10 cellular contexts compared by ENCODE assay signal in the genomic region with DNA sequence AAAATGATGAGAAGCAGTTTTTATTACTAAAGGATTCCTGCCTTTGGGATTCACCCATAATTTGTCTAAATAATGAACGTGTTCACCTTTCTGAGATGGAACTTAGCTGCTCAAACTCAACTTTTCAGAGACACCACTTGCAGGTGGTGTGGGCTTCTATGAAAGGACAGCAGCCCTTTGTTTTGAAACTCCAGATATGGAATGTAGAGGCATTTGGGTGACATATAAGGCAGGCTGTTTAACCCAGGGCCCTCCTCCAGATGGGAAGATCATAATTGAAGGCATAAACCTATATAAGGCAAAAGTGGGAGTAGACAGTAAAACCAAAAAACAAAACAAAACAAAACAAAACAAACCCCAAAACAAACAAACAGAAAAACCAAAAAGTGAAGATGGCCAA. TPM values are rescaled to one million over a fixed set of nuclear protein-coding genes. Genes with fewer than 3 reads are reported as not detected.
DNase-seq lines count a peak whose midpoint lies in the region; ATAC-seq and TF ChIP-seq lines count a peak whose summit lies in the region.
"Had no signal": no experiment of that assay in that cellular context is flagged by ENCODE, and none has a peak within 500 bp of the region (broad histone marks: within the 10 kb centered on the region; RNA-seq: fewer than 3 reads in every experiment).

No MANE protein-coding gene starts in this region.

- peak overlapping the region; percentile 82 to 88 for H3K4me3 Mint-ChIP-seq in effector memory CD8-positive, alpha-beta T cell
- peak overlapping the region; percentile 81 for H3K4me3 Mint-ChIP-seq in progenitor cell of endocrine pancreas (ENCODE audit: low read depth)

- peaks cover 4% of the 10 kb centered on the region for H3K36me3 Mint-ChIP-seq in effector memory CD8-positive, alpha-beta T cell (ENCODE audit: insufficient read depth)
- no peaks in the 10 kb centered on the region for H3K36me3 Mint-ChIP-seq in progenitor cell of endocrine pancreas (ENCODE audit: insufficient read depth)

- peaks cover 14 to 15% of the 10 kb centered on the region in 2 donors for H3K4me1 Mint-ChIP-seq in effector memory CD8-positive, alpha-beta T cell (ENCODE audit: low read depth in 2 of 2)
- H3K4me1 Mint-ChIP-seq in progenitor cell of endocrine pancreas (ENCODE audit: low read depth): peaks cover 26% of the 10 kb centered on the region

- H3K9me3 ChIP-seq in ES-I3 (ENCODE audit: control insufficient read depth, insufficient read depth, low read length): no peaks in the 10 kb centered on the region

- intact Hi-C loops in posterior cingulate gyrus (cut with DNase I): no loop called here

- DNase-seq in Kasumi-1 (lab: John Stamatoyannopoulos, UW) (peak; percentile 48 to 57), progenitor cell of endocrine pancreas (ENCODE audit: low spot score, unreplicated experiment) (no peak), posterior cingulate gyrus (no peak), NOMO-1 treated with dmso at 0.1 percent for 144 hours (lab: John Stamatoyannopoulos, UW; ENCODE audit: unreplicated experiment) (no peak)
- no peak for DNase-seq in effector memory CD8-positive, alpha-beta T cell
- DNase-seq: NCI-H1048 had no signal

- peaks cover 17% of the 10 kb centered on the region for H3K4me1 ChIP-seq in ES-I3 (ENCODE audit: insufficient read depth, low read length)

- peak overlapping the region; percentile 91 to 96 for H3K27ac Mint-ChIP-seq in effector memory CD8-positive, alpha-beta T cell
- H3K27ac Mint-ChIP-seq in progenitor cell of endocrine pancreas: peak overlapping the region; percentile 82

- H3K9ac ChIP-seq in ES-I3 (ENCODE audit: low read depth, low read length): peak overlapping the region; percentile 55

- no peak for ATAC-seq in effector memory CD8-positive, alpha-beta T cell (replicated peaks)
- ATAC-seq in HG03045 (IDR thresholded peaks at IDR 0.05; ENCODE audit: unreplicated experiment): no peak
- no peak for ATAC-seq in GM21447 (IDR thresholded peaks at IDR 0.05; ENCODE audit: unreplicated experiment)

- no peak for TF ChIP-seq CTCF in progenitor cell of endocrine pancreas (IDR thresholded peaks at IDR 0.05; ENCODE audit: unreplicated experiment)

- H3K9me3 Mint-ChIP-seq in effector memory CD8-positive, alpha-beta T cell: peaks cover 4 to 10% of the 10 kb centered on the region in 2 donors
- H3K9me3 Mint-ChIP-seq in progenitor cell of endocrine pancreas (ENCODE audit: low read depth): peaks cover 10% of the 10 kb centered on the region

- no peaks in the 10 kb centered on the region for H3K27me3 Mint-ChIP-seq in effector memory CD8-positive, alpha-beta T cell
- no peaks in the 10 kb centered on the region for H3K27me3 Mint-ChIP-seq in progenitor cell of endocrine pancreas

- no peaks in the 10 kb centered on the region for H3K36me3 ChIP-seq in ES-I3 (ENCODE audit: insufficient read depth, low read length)

RNA-seq across cellular contexts. Expression of a gene that starts 11.9 kb away (rescaled TPM):
- 45.1 and 50.0 TPM in 2 replicates for total RNA-seq in progenitor cell of endocrine pancreas

RNA-seq across cellular contexts. Expression of a gene that starts 37.6 kb away (rescaled TPM):
- total RNA-seq in progenitor cell of endocrine pancreas: not detected in 2 replicates

RNA-seq across cellular contexts. Expression of a gene that starts 43.0 kb away (rescaled TPM):
- total RNA-seq in progenitor cell of endocrine pancreas: 0.67 and 0.89 TPM in 2 replicates

RNA-seq across cellular contexts. Expression of a gene that starts 44.1 kb away (rescaled TPM):
- total RNA-seq in progenitor cell of endocrine pancreas: not detected in 2 replicates
- total RNA-seq: mononuclear cell had no signal

Comparison
In these comparisons a context has a peak if more than half of its experiments do, and no peak if none do; other contexts are left out.
1. DNase-seq: peak in Kasumi-1 (2 of 2); none in effector memory CD8-positive, alpha-beta T cell (0 of 3), progenitor cell of endocrine pancreas (single experiment), posterior cingulate gyrus (0 of 10) and NOMO-1 treated with dmso at 0.1 percent for 144 hours (single experiment).